Comparison of ENCODE assay signal across 16 cellular contexts in genomic region chr12:19819231-19819630, GRCh38.
"Had no signal": no experiment of that assay in that cellular context is flagged by ENCODE, and none has a peak within 500 bp of the region (broad histone marks: within the 10 kb centered on the region; RNA-seq: fewer than 3 reads in every experiment).

No MANE protein-coding gene starts in this region.

- H3K9me3 ChIP-seq: adrenal gland, colonic mucosa had no signal

- DNase-seq: activated CD4-positive, alpha-beta T cell treated with anti-CD3 and anti-CD28 coated beads for 36 hours; activated CD4-positive, alpha-beta T cell treated with anti-CD3 and anti-CD28 coated beads, Interleukin-2, amount 50 U/mL, for 48 hours; activated gamma-delta T cell treated with Interleukin-2 at 50 U/mL for 16 hours; activated T-cell treated with anti-CD3 and anti-CD28 coated beads for 4 hours; caudate nucleus; colonic mucosa; head of caudate nucleus; mammary epithelial cell; midbrain; posterior cingulate gyrus; retina; stimulated activated naive CD8-positive, alpha-beta T cell treated with anti-CD3 and anti-CD28 coated beads, Interleukin-15, Interleukin-2, amounts not matched to agents 100 U/mL and 50 U/mL, for 24 hours; substantia nigra; trophoblast cell had no signal

- H3K4me1 ChIP-seq: adrenal gland, colonic mucosa had no signal

- H3K4me3 ChIP-seq: adrenal gland, colonic mucosa had no signal

- ATAC-seq: activated CD4-positive, alpha-beta T cell treated with anti-CD3 and anti-CD28 coated beads for 36 hours; activated naive CD4-positive, alpha-beta T cell treated with anti-CD3 and anti-CD28 coated beads, Interleukin-2, amount 50 U/mL, for 72 hours; stimulated activated naive CD8-positive, alpha-beta T cell treated with anti-CD3 and anti-CD28 coated beads, Interleukin-15, Interleukin-2, amounts not matched to agents 100 U/mL and 50 U/mL, for 24 hours had no signal

- H3K36me3 ChIP-seq: adrenal gland, colonic mucosa had no signal

- H3K27me3 ChIP-seq: adrenal gland, colonic mucosa had no signal

- H3K27ac ChIP-seq: adrenal gland, colonic mucosa had no signal
